ENCODE assay signal across 11 cellular contexts in the genomic region with DNA sequence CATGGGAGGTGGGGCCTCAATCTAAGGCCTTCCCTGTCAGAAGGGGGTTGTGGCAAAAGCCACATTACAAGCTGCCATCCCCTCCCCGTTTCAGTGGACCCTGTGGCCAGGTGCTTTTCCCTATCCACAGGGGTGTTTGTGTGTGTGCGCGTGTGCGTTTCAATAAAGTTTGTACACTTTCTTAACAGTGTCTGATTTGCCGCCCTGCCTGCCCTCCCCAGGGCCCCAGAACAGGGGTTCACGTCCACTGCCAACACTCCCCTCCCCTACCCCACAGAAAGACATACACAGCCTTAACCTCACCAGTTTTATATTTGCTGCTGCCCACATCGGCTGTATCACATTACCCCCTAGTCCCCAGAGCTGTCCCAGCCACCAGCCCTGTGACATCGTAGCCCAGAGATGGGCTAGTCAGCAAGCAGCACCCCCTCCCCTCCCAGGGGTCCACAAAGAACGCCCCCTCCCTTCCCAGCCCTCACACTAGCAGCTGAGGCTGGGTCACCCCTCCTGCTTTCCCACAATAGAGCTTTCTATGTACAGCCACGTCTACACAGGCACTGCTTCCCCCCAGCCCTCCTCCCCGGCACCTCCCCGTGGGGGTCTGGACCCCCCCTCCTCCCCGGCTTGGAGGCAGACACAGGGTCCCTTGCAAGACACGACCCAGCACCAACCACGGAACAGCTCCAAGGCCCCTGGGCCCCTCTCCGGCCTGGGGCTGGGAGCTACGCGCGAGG. TPM values are rescaled to one million over a fixed set of nuclear protein-coding genes. Genes with fewer than 3 reads are reported as not detected.
DNase-seq lines count a peak whose midpoint lies in the region; ATAC-seq and TF ChIP-seq lines count a peak whose summit lies in the region.
"Had no signal": no experiment of that assay in that cellular context is flagged by ENCODE, and none has a peak within 500 bp of the region (broad histone marks: within the 10 kb centered on the region; RNA-seq: fewer than 3 reads in every experiment).

No MANE protein-coding gene starts in this region.

- H3K36me3 ChIP-seq in ascending aorta = peaks cover 29 to 37% of the 10 kb centered on the region in 2 donors
- peaks cover 2% of the 10 kb centered on the region for H3K36me3 ChIP-seq in urinary bladder (ENCODE audit: insufficient read depth)

- no peak for TF ChIP-seq POLR2A in lower leg skin (IDR thresholded peaks at IDR 0.05)

- peaks cover 8% of the 10 kb centered on the region for H3K4me1 Mint-ChIP-seq in mesothelial cell of epicardium

- H3K9me3 ChIP-seq in ascending aorta = no peaks in the 10 kb centered on the region

- TF ChIP-seq CTCF in ascending aorta (IDR thresholded peaks at IDR 0.05) = no peak
- no peak for TF ChIP-seq CTCF in mesothelial cell of epicardium (IDR thresholded peaks at IDR 0.05; ENCODE audit: unreplicated experiment)
- TF ChIP-seq CTCF in lower leg skin (IDR thresholded peaks at IDR 0.05) = no peak

- peak overlapping the region; percentile 53 for H3K27ac Mint-ChIP-seq in mesothelial cell of epicardium

- 55% methylated on average over 19 of the region's 19 CpGs for WGBS in urinary bladder
- WGBS in lower leg skin, 2 donors = 59 to 70% methylated on average over 12 to 16 of the region's 19 CpGs

- H3K27me3 ChIP-seq in ascending aorta = no peaks in the 10 kb centered on the region

- H3K9me3 Mint-ChIP-seq in mesothelial cell of epicardium = no peaks in the 10 kb centered on the region

- intact Hi-C loops in Right ventricle myocardium inferior (cut with DNase I) = no loop called here
- intact Hi-C loops in Right ventricle myocardium superior (cut with DNase I) = no loop called here
- intact Hi-C loops in ascending aorta (cut with DNase I) = no loop called here
- intact Hi-C loops in lower leg skin (cut with DNase I; ENCODE audit: low total_unique reads) = no loop called here

- no peaks in the 10 kb centered on the region for H3K27me3 Mint-ChIP-seq in mesothelial cell of epicardium (ENCODE audit: low read depth)

- H3K4me3 ChIP-seq in ascending aorta = peak overlapping the region; percentile 33 to 57
- peak overlapping the region; percentile 40 for H3K4me3 ChIP-seq in urinary bladder (ENCODE audit: low read depth, low read length)
- no peak overlapping the region for H3K4me3 ChIP-seq in lower leg skin (ENCODE audit: low read depth, poor library complexity, severe bottlenecking)

- no peak overlapping the region for H3K27ac ChIP-seq in ascending aorta
- H3K27ac ChIP-seq in urinary bladder (ENCODE audit: low read depth) = no peak overlapping the region
- H3K27ac ChIP-seq: KMS-11 had no signal

- ATAC-seq in Right ventricle myocardium inferior (no peak), Right ventricle myocardium superior (ENCODE audit: poor library complexity) (no peak)

- DNase-seq in Right ventricle myocardium inferior (ENCODE audit: missing footprints) = peak; percentile 45
- no peak for DNase-seq in Right ventricle myocardium superior
- DNase-seq in ascending aorta (ENCODE audit: low spot score in 2 of 2) = no peak
- no peak for DNase-seq in mesothelial cell of epicardium (ENCODE audit: low spot score in 2 of 2, unreplicated experiment in 2 of 2)
- DNase-seq in NCI-H510A (lab: John Stamatoyannopoulos, UW) = no peak
- no peak for DNase-seq in lower leg skin (ENCODE audit: low spot score in 2 of 2)
- DNase-seq in DMS153 (lab: John Stamatoyannopoulos, UW) = no peak
- DNase-seq: central memory CD4-positive, alpha-beta T cell; NCI-H524 treated with DMSO at 0.1 percent for 48 hours had no signal

- peak overlapping the region; percentile 49 for H3K4me3 Mint-ChIP-seq in mesothelial cell of epicardium

- no peaks in the 10 kb centered on the region for H3K4me1 ChIP-seq in ascending aorta
- H3K4me1 ChIP-seq in urinary bladder (ENCODE audit: insufficient read depth) = no peaks in the 10 kb centered on the region

- peaks cover 5% of the 10 kb centered on the region for H3K36me3 Mint-ChIP-seq in mesothelial cell of epicardium

RNA-seq across cellular contexts. Expression of a gene that starts 8.0 kb away (rescaled TPM):
- total RNA-seq in Right ventricle myocardium inferior = 150 TPM
- total RNA-seq in Right ventricle myocardium superior = 135 TPM
- total RNA-seq in ascending aorta = 430 TPM
- 128 to 144 TPM (median 137 TPM) in 3 replicates for total RNA-seq in mesothelial cell of epicardium
- 155 TPM for total RNA-seq in urinary bladder
- polyA plus RNA-seq in urinary bladder = 241 TPM
- total RNA-seq in lower leg skin = 100 to 1,000 TPM; 272 to 295 (median 283) TPM

RNA-seq across cellular contexts. Expression of a gene that starts 10.6 kb away (rescaled TPM):
- total RNA-seq in Right ventricle myocardium inferior = 0.70 TPM
- total RNA-seq in Right ventricle myocardium superior = 0.62 TPM
- total RNA-seq in ascending aorta = 1.7 TPM
- total RNA-seq in mesothelial cell of epicardium = 58.0 to 64.7 TPM (median 60.7 TPM) in 3 replicates
- total RNA-seq in urinary bladder = 5.7 TPM
- 0.84 TPM for polyA plus RNA-seq in urinary bladder
- total RNA-seq in lower leg skin = 1 to 10 TPM in 3 of 4 donors, under 1 TPM in 1; 0.95 to 2.8 (median 2.4) TPM

RNA-seq across cellular contexts. Expression of a gene that starts 28.5 kb away (rescaled TPM):
- total RNA-seq in Right ventricle myocardium inferior (50.6 TPM), Right ventricle myocardium superior (45.0 TPM), ascending aorta (182 TPM), mesothelial cell of epicardium (106 to 113 TPM (median 112 TPM) in 3 replicates), urinary bladder (27.9 TPM), lower leg skin (100 to 1,000 TPM in 1 of 4 donors, 10 to 100 TPM in 3; 73.4 to 113 (median 90.0) TPM)
- 74.9 TPM for polyA plus RNA-seq in urinary bladder

RNA-seq across cellular contexts. Expression of a gene that starts 36.4 kb away (rescaled TPM):
- total RNA-seq in Right ventricle myocardium inferior (0.78 TPM), Right ventricle myocardium superior (0.62 TPM), ascending aorta (not detected), mesothelial cell of epicardium (12.2 to 15.9 TPM (median 13.6 TPM) in 3 replicates), urinary bladder (2.3 TPM), lower leg skin (under 1 TPM in 2 of 4 donors, not detected in 2; 0.10 to 0.30 TPM)
- polyA plus RNA-seq in urinary bladder = 0.56 TPM

RNA-seq across cellular contexts. Expression of a gene that starts 44.7 kb away (rescaled TPM):
- 0.49 TPM for total RNA-seq in Right ventricle myocardium inferior
- total RNA-seq in Right ventricle myocardium superior = 0.22 TPM
- not detected for total RNA-seq in ascending aorta
- 0.34 to 0.60 TPM (median 0.53 TPM) in 3 replicates for total RNA-seq in mesothelial cell of epicardium
- 2.0 TPM for total RNA-seq in urinary bladder
- polyA plus RNA-seq in urinary bladder = 1.8 TPM
- 10 to 100 TPM; 12.6 to 29.5 (median 17.1) TPM for total RNA-seq in lower leg skin
